Comparison of ENCODE assay signal across 10 cellular contexts in the genomic region with DNA sequence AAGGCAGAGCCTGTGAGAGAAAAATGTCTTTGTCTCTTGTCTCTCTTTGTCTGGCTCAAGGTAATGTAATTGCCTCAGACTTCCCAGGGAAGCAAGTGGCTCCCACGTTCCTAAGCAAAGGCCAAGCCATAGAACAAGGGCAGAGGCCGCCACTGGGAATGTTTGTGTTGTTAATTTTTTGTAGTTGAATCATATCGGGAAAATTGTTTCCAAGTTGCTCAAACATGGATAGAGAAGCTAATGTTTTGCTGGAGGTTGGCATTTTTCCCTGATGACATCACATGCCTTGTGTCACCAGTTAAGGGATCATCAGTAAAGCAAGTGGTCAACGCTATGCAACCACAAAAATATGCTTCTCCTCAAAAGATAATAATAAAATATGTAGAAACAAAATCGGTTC.
DNase-seq lines count a peak whose midpoint lies in the region; TF ChIP-seq lines count a peak whose summit lies in the region.
"Had no signal": no experiment of that assay in that cellular context is flagged by ENCODE, and none has a peak within 500 bp of the region (broad histone marks: within the 10 kb centered on the region; RNA-seq: fewer than 3 reads in every experiment).

No MANE protein-coding gene starts in this region.

- no peaks in the 10 kb centered on the region for H3K4me1 Mint-ChIP-seq in activated T-helper 2 cell treated with anti-CD3 and anti-CD28 coated beads, Interferon-gamma antibody, Interleukin-2, Interleukin-4, amounts not matched to agents 10 μg/mL and 5 μg/mL and 100 μg/mL, durations not matched to agents 14 hours and 24 hours and 36 hours (ENCODE audit: low read depth)

- no peak overlapping the region for H3K4me3 Mint-ChIP-seq in activated T-helper 2 cell treated with anti-CD3 and anti-CD28 coated beads, Interferon-gamma antibody, Interleukin-2, Interleukin-4, amounts not matched to agents 10 μg/mL and 5 μg/mL and 100 μg/mL, durations not matched to agents 14 hours and 24 hours and 36 hours (ENCODE audit: low read depth)

- no peaks in the 10 kb centered on the region for H3K27me3 Mint-ChIP-seq in activated T-helper 2 cell treated with anti-CD3 and anti-CD28 coated beads, Interferon-gamma antibody, Interleukin-2, Interleukin-4, amounts not matched to agents 10 μg/mL and 5 μg/mL and 100 μg/mL, durations not matched to agents 14 hours and 24 hours and 36 hours (ENCODE audit: low read depth)

- no peaks in the 10 kb centered on the region for H3K9me3 ChIP-seq in MG63
- no peaks in the 10 kb centered on the region for H3K9me3 ChIP-seq in uterus

- peak overlapping the region; percentile 69 to 72 for H3K27ac ChIP-seq in uterus

- H3K9me3 Mint-ChIP-seq in activated T-helper 2 cell treated with anti-CD3 and anti-CD28 coated beads, Interferon-gamma antibody, Interleukin-2, Interleukin-4, amounts not matched to agents 10 μg/mL and 5 μg/mL and 100 μg/mL, durations not matched to agents 14 hours and 24 hours and 36 hours: no peaks in the 10 kb centered on the region

- no peak overlapping the region for H3K27ac Mint-ChIP-seq in activated T-helper 2 cell treated with anti-CD3 and anti-CD28 coated beads, Interferon-gamma antibody, Interleukin-2, Interleukin-4, amounts not matched to agents 10 μg/mL and 5 μg/mL and 100 μg/mL, durations not matched to agents 14 hours and 24 hours and 36 hours

- H3K36me3 ChIP-seq in MG63 (no peaks in the 10 kb centered on the region), uterus (no peaks in the 10 kb centered on the region)

- H3K4me1 ChIP-seq in uterus: no peaks in the 10 kb centered on the region

- DNase-seq in MG63 (peak; percentile 70), dermis blood vessel endothelial cell (peak; percentile 98), lower leg skin (ENCODE audit: low spot score in 2 of 2) (peak; percentile 80 to 87), uterus (peak; percentile 56 to 78), NCI-H1436 (lab: John Stamatoyannopoulos, UW) (no peak), RPMI8226 (no peak), anterior cingulate cortex (lab: John Stamatoyannopoulos, UW) (no peak)
- DNase-seq in activated T-helper 2 cell treated with anti-CD3 and anti-CD28 coated beads, Interferon-gamma antibody, Interleukin-2, Interleukin-4, amounts not matched to agents 10 μg/mL and 5 μg/mL and 100 μg/mL, durations not matched to agents 14 hours and 24 hours and 36 hours (ENCODE audit: low spot score): no peak
- DNase-seq: cortex of kidney, NCI-H187 had no signal

- TF ChIP-seq CTCF in lower leg skin (IDR thresholded peaks at IDR 0.05) (no peak), uterus (IDR thresholded peaks at IDR 0.05) (no peak)

- no peak for TF ChIP-seq POLR2A in lower leg skin (IDR thresholded peaks at IDR 0.05)
- no peak for TF ChIP-seq POLR2A in uterus (IDR thresholded peaks at IDR 0.05)

- WGBS in lower leg skin, 2 donors: 46 to 52% methylated on average over 5 of the region's 5 CpGs

- no peaks in the 10 kb centered on the region for H3K36me3 Mint-ChIP-seq in activated T-helper 2 cell treated with anti-CD3 and anti-CD28 coated beads, Interferon-gamma antibody, Interleukin-2, Interleukin-4, amounts not matched to agents 10 μg/mL and 5 μg/mL and 100 μg/mL, durations not matched to agents 14 hours and 24 hours and 36 hours (ENCODE audit: low read depth)

- H3K27me3 ChIP-seq in MG63 (no peaks in the 10 kb centered on the region), uterus (no peaks in the 10 kb centered on the region)

- H3K4me3 ChIP-seq in MG63 (no peak overlapping the region), lower leg skin (ENCODE audit: low read depth, poor library complexity, severe bottlenecking) (no peak overlapping the region), uterus (no peak overlapping the region)

- intact Hi-C loops in lower leg skin (cut with DNase I; ENCODE audit: low total_unique reads) (no loop called here), uterus (cut with DNase I; ENCODE audit: low total_unique reads) (no loop called here)
- intact Hi-C loops in activated T-helper 2 cell treated with anti-CD3 and anti-CD28 coated beads, Interferon-gamma antibody, Interleukin-2, Interleukin-4, amounts not matched to agents 10 μg/mL and 5 μg/mL and 100 μg/mL, durations not matched to agents 14 hours and 24 hours and 36 hours (cut with micrococcal nuclease): no loop called here

Comparison
In these comparisons a context has a peak if more than half of its experiments do, and no peak if none do; other contexts are left out.
1. DNase-seq: peak in MG63 (single experiment), dermis blood vessel endothelial cell (single experiment), lower leg skin (2 of 2) and uterus (2 of 2); none in NCI-H1436 (single experiment), activated T-helper 2 cell treated with anti-CD3 and anti-CD28 coated beads, Interferon-gamma antibody, Interleukin-2, Interleukin-4, amounts not matched to agents 10 μg/mL and 5 μg/mL and 100 μg/mL, durations not matched to agents 14 hours and 24 hours and 36 hours (single experiment), RPMI8226 (single experiment) and anterior cingulate cortex (0 of 58).